7 cellular contexts compared by ENCODE assay signal in genomic region chr12:112919131-112919530, GRCh38. TPM values are rescaled to one million over a fixed set of nuclear protein-coding genes. Genes with fewer than 3 reads are reported as not detected.
"Had no signal": no experiment of that assay in that cellular context is flagged by ENCODE, and none has a peak within 500 bp of the region (broad histone marks: within the 10 kb centered on the region; RNA-seq: fewer than 3 reads in every experiment).

No MANE protein-coding gene starts in this region.

- H3K4me3 ChIP-seq: GM23248, HAP-1 had no signal

- H3K27ac Mint-ChIP-seq: HFFc6, IgD-negative memory B cell had no signal

- H3K4me3 Mint-ChIP-seq: HFFc6 had no signal

- DNase-seq: GM23248, GOT3, H7, HFFc6 had no signal

- H3K9ac ChIP-seq: GM23248 had no signal

- H3K9me3 ChIP-seq: HAP-1 had no signal

- ATAC-seq: HCT116 had no signal

- H2AFZ ChIP-seq: GM23248 had no signal

- H3K27ac ChIP-seq: GM23248 had no signal

- H3K4me1 ChIP-seq: HAP-1 had no signal

- H3K27me3 Mint-ChIP-seq: IgD-negative memory B cell had no signal

- H3K36me3 ChIP-seq: HAP-1 had no signal

RNA-seq across cellular contexts. Expression of gene OAS1, which starts 12.4 kb away (rescaled TPM):
- total RNA-seq: GM23248, HFFc6 had no signal

RNA-seq across cellular contexts. Expression of gene OAS2, which starts 59.2 kb away (rescaled TPM):
- total RNA-seq: H7 had no signal
